8 cellular contexts compared by ENCODE assay signal in genomic region chr2:61694312-61695274, GRCh38.
DNase-seq lines count a peak whose midpoint lies in the region; ATAC-seq, FAIRE-seq and TF ChIP-seq lines count a peak whose summit lies in the region.

No MANE protein-coding gene starts in this region.

- H3K9ac ChIP-seq in HUES6 (ENCODE audit: low read length): peak overlapping the region; percentile 51

- H3K27me3 ChIP-seq in HUES6 (ENCODE audit: control insufficient read depth, insufficient read depth, low read length) (no peaks in the 10 kb centered on the region), RWPE2 (ENCODE audit: insufficient read depth, poor library complexity, severe bottlenecking) (no peaks in the 10 kb centered on the region), neutrophil (no peaks in the 10 kb centered on the region)

- no peak overlapping the region for H3K27ac ChIP-seq in HUES6 (ENCODE audit: low read depth, low read length)
- H3K27ac ChIP-seq in RWPE2 (ENCODE audit: poor library complexity, severe bottlenecking): no peak overlapping the region
- H3K27ac ChIP-seq in neutrophil: peak overlapping the region; percentile 73
- peak overlapping the region; percentile 96 for H3K27ac ChIP-seq in substantia nigra (ENCODE audit: low read depth, low read length, poor library complexity, severe bottlenecking)

- H3K9me3 ChIP-seq in HUES6 (ENCODE audit: control insufficient read depth, insufficient read depth, low read depth, low read length): no peaks in the 10 kb centered on the region
- no peaks in the 10 kb centered on the region for H3K9me3 ChIP-seq in RWPE2 (ENCODE audit: severe bottlenecking)
- no peaks in the 10 kb centered on the region for H3K9me3 ChIP-seq in neutrophil

- TF ChIP-seq CTCF in RWPE2 (IDR thresholded peaks at IDR 0.05; ENCODE audit: poor library complexity, severe bottlenecking): peak; percentile 60
- TF ChIP-seq CTCF in neutrophil (IDR thresholded peaks at IDR 0.05): peak; percentile 29

- H3K4me1 ChIP-seq in HUES6 (ENCODE audit: control insufficient read depth, insufficient read depth, low read length) (peaks cover 3% of the 10 kb centered on the region; the same call in 1 of the 2 replicates), RWPE2 (ENCODE audit: insufficient read depth, poor library complexity, severe bottlenecking) (no peaks in the 10 kb centered on the region), neutrophil (ENCODE audit: control insufficient read depth in 1 of 2, insufficient read depth in 1 of 2, low read depth in 1 of 2, low read length in 1 of 2) (peaks cover 12 to 15% of the 10 kb centered on the region in 2 experiments)

- H3K4me3 ChIP-seq in HUES6 (ENCODE audit: low read depth, low read length) (peak overlapping the region; percentile 85), RWPE2 (ENCODE audit: severe bottlenecking) (peak overlapping the region; percentile 86), neutrophil (ENCODE audit: low read depth in 1 of 2, low read length in 1 of 2) (peak overlapping the region; percentile 71 to 89)

- DNase-seq in DMS114 treated with DMSO at 0.1 percent for 48 hours (lab: John Stamatoyannopoulos, UW; ENCODE audit: unreplicated experiment) (peak; percentile 65), RWPE2 (ENCODE audit: low spot score) (peak; percentile 92), frontal cortex (ENCODE audit: low spot score in 2 of 2) (peak; percentile 73 to 87), substantia nigra (lab: John Stamatoyannopoulos, UW) (peak; percentile 35 to 97 (median 89))
- peak; percentile 63 to 80 (median 70) for DNase-seq in activated naive CD4-positive, alpha-beta T cell (lab: John Stamatoyannopoulos, UW)

- ATAC-seq in GM21423 (IDR thresholded peaks at IDR 0.05; ENCODE audit: unreplicated experiment) (peak; percentile 95), RWPE2 (ENCODE audit: low read depth) (peak; percentile 97)

- H3K36me3 ChIP-seq in HUES6 (ENCODE audit: control insufficient read depth, insufficient read depth, low read length): no peaks in the 10 kb centered on the region
- no peaks in the 10 kb centered on the region for H3K36me3 ChIP-seq in RWPE2 (ENCODE audit: low read depth)
- no peaks in the 10 kb centered on the region for H3K36me3 ChIP-seq in neutrophil

- no peak for FAIRE-seq in frontal cortex (lab: Jason Lieb, UNC)

Comparison
In these comparisons a context has a peak if more than half of its experiments do, and no peak if none do; other contexts are left out.
1. H3K27ac ChIP-seq: peak in neutrophil (single experiment) and substantia nigra (single experiment); none in HUES6 (single experiment) and RWPE2 (single experiment).
2. Peak in every context shown above with its lines, with median percentiles within 50 percentile points of each other: DNase-seq and H3K4me3 ChIP-seq.